ENCODE assay signal across 26 cellular contexts in the genomic region with DNA sequence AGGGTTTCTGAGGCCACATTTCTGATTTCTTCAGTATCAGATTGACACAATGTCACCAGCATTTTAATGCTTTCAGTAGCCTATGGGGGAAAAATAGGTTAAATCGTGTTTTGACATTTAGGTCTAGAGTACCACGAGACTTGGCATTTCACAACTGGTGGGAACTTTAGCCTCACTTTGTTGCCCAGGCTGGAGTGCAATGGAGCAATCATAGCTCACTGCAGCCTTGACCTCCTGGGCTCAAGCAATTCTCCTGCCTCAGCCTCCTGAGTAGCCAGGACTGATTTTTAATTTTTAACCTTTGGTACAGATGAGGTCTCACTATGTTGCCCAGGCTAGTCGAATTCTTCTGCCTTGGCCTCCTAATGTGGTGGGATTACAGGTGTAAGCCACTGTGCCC. TPM values are rescaled to one million over a fixed set of nuclear protein-coding genes. Genes with fewer than 3 reads are reported as not detected.
"Had no signal": no experiment of that assay in that cellular context is flagged by ENCODE, and none has a peak within 500 bp of the region (broad histone marks: within the 10 kb centered on the region; RNA-seq: fewer than 3 reads in every experiment).

No MANE protein-coding gene starts in this region.

- H3K27ac Mint-ChIP-seq: activated CD4-positive, alpha-beta T cell treated with anti-CD3 and anti-CD28 coated beads, Interleukin-2, amount 10 ng/mL, durations not matched to agents 24 days and 14 days; nephron had no signal

- H3K36me3 ChIP-seq: cardiac muscle cell, pancreas, right atrium auricular region, thyroid gland had no signal

- H3K27ac ChIP-seq: body of pancreas, cardiac muscle cell, left lung, pancreas, psoas muscle, right atrium auricular region, thyroid gland had no signal

- H3K9me3 ChIP-seq: body of pancreas, left lung, pancreas, psoas muscle, right atrium auricular region, thyroid gland had no signal

- DNase-seq: activated CD4-positive, alpha-beta T cell treated with anti-CD3 and anti-CD28 coated beads, Interleukin-2, amount 10 ng/mL, durations not matched to agents 24 days and 14 days; activated CD8-positive, alpha-beta memory T cell treated with anti-CD3 and anti-CD28 coated beads for 24 hours; activated CD8-positive, alpha-beta memory T cell treated with anti-CD3 and anti-CD28 coated beads, Interleukin-2, amount 50 U/mL, for 4 hours; activated effector memory CD4-positive, alpha-beta T cell treated with anti-CD3 and anti-CD28 coated beads, Interleukin-2, amount 50 U/mL, for 16 hours; activated T-cell treated with anti-CD3 and anti-CD28 coated beads, Interleukin-2, amount 50 U/mL, for 4 hours; anterior cingulate cortex; body of pancreas; left lung; pancreas; psoas muscle; stimulated activated CD4-positive, alpha-beta T cell treated with anti-CD3 and anti-CD28 coated beads, Interleukin-4, amount 100 ng/mL, for 24 hours; stimulated activated naive CD8-positive, alpha-beta T cell treated with anti-CD3 and anti-CD28 coated beads, Interleukin-15, Interleukin-2, amounts not matched to agents 100 U/mL and 50 U/mL, for 24 hours; substantia nigra; thyroid gland had no signal

- H3K27me3 Mint-ChIP-seq: activated CD4-positive, alpha-beta T cell treated with anti-CD3 and anti-CD28 coated beads, Interleukin-2, amount 10 ng/mL, durations not matched to agents 24 days and 14 days had no signal

- H3K4me3 Mint-ChIP-seq: activated CD4-positive, alpha-beta T cell treated with anti-CD3 and anti-CD28 coated beads, Interleukin-2, amount 10 ng/mL, durations not matched to agents 24 days and 14 days; activated T-cell treated with anti-CD3 and anti-CD28 coated beads, Interleukin-2, amount 50 U/mL, for 4 hours; nephron; T-helper 1 cell treated with Interleukin-12 subunit alpha and Interleukin-12 subunit beta and Interleukin-4 antibody, amounts not matched to agents 30 μg/mL and 1 μg/mL, for 36 hours had no signal

- H3K9me3 Mint-ChIP-seq: activated CD4-positive, alpha-beta T cell treated with anti-CD3 and anti-CD28 coated beads, Interleukin-2, amount 10 ng/mL, durations not matched to agents 24 days and 14 days; activated T-cell treated with anti-CD3 and anti-CD28 coated beads, Interleukin-2, amount 50 U/mL, for 4 hours; nephron; T-helper 1 cell treated with Interleukin-12 subunit alpha and Interleukin-12 subunit beta and Interleukin-4 antibody, amounts not matched to agents 30 μg/mL and 1 μg/mL, for 36 hours had no signal

- ATAC-seq: activated CD4-positive, CD25-positive, alpha-beta regulatory T cell treated with anti-CD3 and anti-CD28 coated beads, Interleukin-2, amount 50 U/mL, for 24 hours; activated T-cell treated with anti-CD3 and anti-CD28 coated beads, Interleukin-2, amount 50 U/mL, for 4 hours; body of pancreas; left lung; pancreas; psoas muscle; stimulated activated naive CD8-positive, alpha-beta T cell treated with anti-CD3 and anti-CD28 coated beads, Interleukin-15, Interleukin-2, amounts not matched to agents 100 U/mL and 50 U/mL, for 24 hours had no signal

- H3K4me3 ChIP-seq: body of pancreas, cardiac muscle cell, left lung, pancreas, psoas muscle, right atrium auricular region, thyroid gland had no signal

- H3K4me1 Mint-ChIP-seq: activated CD4-positive, alpha-beta T cell treated with anti-CD3 and anti-CD28 coated beads, Interleukin-2, amount 10 ng/mL, durations not matched to agents 24 days and 14 days; nephron had no signal

- H3K27me3 ChIP-seq: body of pancreas, cardiac muscle cell, left lung, pancreas, right atrium auricular region, thyroid gland had no signal

- H3K4me1 ChIP-seq: body of pancreas, left lung, pancreas, psoas muscle, right atrium auricular region, thyroid gland had no signal

RNA-seq across cellular contexts. Expression of a gene that starts 11.0 kb away (rescaled TPM):
- total RNA-seq: activated T-cell treated with anti-CD3 and anti-CD28 coated beads, Interleukin-2, amount 50 U/mL, for 4 hours; body of pancreas; cardiac muscle cell; chondrocyte; epithelial cell of proximal tubule; fibroblast of villous mesenchyme; kidney epithelial cell; lung microvascular endothelial cell; pancreas; psoas muscle; right atrium auricular region; SK-MEL-5; thyroid gland; ureter had no signal
- polyA plus RNA-seq: cardiac muscle cell, pancreas, psoas muscle had no signal
